ENCODE assay signal across 1 cellular context in the genomic region with DNA sequence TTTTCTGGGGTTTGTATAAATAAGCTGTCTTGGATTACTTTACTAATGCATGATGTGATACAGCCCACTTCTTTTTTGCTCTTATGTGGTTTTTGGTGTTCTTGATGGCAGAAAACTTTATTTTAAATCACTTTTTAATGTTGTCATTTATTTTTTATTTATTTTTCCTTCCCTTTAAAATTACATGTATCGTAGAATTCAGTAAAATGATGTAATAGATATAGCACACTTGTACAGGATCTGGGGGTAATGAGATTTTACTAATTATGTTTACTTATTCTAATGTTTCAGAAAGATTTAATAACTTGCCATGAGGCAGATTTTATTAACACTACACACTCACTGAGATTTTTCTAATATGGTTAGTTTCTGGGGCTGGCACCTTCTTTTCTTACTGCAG.
TF ChIP-seq lines count a peak whose summit lies in the region.

No MANE protein-coding gene starts in this region.

TF ChIP-seq in HepG2, 621 proteins besides CTCF, POLR2A, EP300 and RAD21 (continued from another document):
- TF ChIP-seq, protein P1, sequence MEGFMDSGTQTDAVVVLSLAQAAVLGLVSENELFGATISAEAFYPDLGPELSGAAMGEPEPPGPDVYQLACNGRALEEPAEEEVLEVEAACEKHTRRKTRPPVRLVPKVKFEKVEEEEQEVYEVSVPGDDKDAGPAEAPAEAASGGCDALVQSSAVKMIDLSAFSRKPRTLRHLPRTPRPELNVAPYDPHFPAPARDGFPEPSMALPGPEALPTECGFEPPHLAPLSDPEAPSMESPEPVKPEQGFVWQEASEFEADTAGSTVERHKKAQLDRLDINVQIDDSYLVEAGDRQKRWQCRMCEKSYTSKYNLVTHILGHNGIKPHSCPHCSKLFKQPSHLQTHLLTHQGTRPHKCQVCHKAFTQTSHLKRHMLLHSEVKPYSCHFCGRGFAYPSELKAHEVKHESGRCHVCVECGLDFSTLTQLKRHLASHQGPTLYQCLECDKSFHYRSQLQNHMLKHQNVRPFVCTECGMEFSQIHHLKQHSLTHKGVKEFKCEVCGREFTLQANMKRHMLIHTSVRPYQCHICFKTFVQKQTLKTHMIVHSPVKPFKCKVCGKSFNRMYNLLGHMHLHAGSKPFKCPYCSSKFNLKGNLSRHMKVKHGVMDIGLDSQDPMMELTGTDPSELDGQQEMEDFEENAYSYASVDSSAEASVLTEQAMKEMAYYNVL (CRISPR knock-in tag; IDR thresholded peaks at IDR 0.05; ENCODE audit: borderline replicate concordance): no peak
